Comparison of ENCODE assay signal across 8 cellular contexts in the genomic region with DNA sequence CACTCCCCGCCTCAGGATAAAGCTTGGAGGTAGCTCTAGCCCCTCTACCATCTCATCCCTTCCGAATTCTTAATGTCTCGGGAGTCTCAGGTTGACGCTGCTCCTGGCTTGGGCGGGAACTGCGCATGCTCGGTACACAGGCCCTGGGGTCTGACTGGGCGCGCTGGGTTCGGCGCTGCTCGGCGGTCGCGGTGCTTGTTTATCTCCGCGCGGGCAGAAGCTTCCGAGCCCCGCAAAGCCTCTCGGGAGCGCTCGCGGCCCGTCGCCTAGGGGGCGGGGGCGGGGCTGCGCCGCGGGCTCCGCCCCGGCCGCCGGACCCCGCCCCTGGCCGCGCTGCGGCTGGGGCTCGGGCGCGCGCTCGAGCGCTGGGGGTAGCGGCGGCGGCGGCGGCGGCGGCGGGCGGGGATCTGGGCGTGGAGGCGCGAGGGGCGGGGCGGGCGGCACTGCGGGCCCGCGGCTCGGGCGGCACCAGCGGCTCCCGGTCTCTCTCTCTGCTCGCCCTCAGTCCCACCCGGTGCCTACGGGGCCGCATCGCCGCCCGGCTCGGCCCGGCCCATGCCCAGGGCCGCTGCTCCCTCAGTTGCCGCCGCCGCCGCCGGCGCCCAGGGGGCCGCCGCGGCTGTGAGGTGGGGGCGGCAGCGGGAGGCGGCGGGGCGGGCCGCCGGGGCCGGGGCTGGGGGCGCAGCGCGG.
A peak's percentile ranks its signal among the peaks of the same experiment; 100 is the strongest.
DNase-seq lines count a peak whose midpoint lies in the region; ATAC-seq, FAIRE-seq and TF ChIP-seq lines count a peak whose summit lies in the region.

A gene (plus strand): TSS at position 443 of the 690 bp plus-strand sequence. CDS start 302 bp downstream, outside the sequence.

- DNase-seq in GM18507 (ENCODE audit: extremely low spot score, insufficient read length, low read depth) (peak; percentile 39), NCI-H2029 treated with DMSO at 0.1 percent for 48 hours (lab: John Stamatoyannopoulos, UW) (peak; percentile 56), T1000 (lab: John Stamatoyannopoulos, UW) (peak; percentile 65), astrocyte of the hippocampus (ENCODE audit: low read depth, low spot score) (peak; percentile 98), hippocampal formation (lab: John Stamatoyannopoulos, UW) (peak; percentile 85 to 87), retinal pigment epithelial cell (ENCODE audit: low read depth) (peak; percentile 77), D721Med (ENCODE audit: insufficient read length, low spot score) (no peak)

- peak; percentile 39 for ATAC-seq in HG02981 (IDR thresholded peaks at IDR 0.05; ENCODE audit: unreplicated experiment)

- peak within 1 kb of the TSS; percentile 90 for H3K4me3 ChIP-seq in retinal pigment epithelial cell (ENCODE audit: low read length)

- TF ChIP-seq CTCF in retinal pigment epithelial cell (conservative IDR thresholded peaks at IDR 0.05; ENCODE audit: low read depth, low read length) = no peak
- TF ChIP-seq CTCF in D721Med (IDR thresholded peaks at IDR 0.05; ENCODE audit: insufficient read depth, missing control alignments) = no peak

- FAIRE-seq in GM18507 (lab: Jason Lieb, UNC) = no peak
- FAIRE-seq in D721Med (lab: Jason Lieb, UNC) = no peak
